ENCODE assay signal across 16 cellular contexts in genomic region chr6:146860583-146860982, GRCh38.
"Had no signal": no experiment of that assay in that cellular context is flagged by ENCODE, and none has a peak within 500 bp of the region (broad histone marks: within the 10 kb centered on the region; RNA-seq: fewer than 3 reads in every experiment).

No MANE protein-coding gene starts in this region.

- H3K27ac ChIP-seq: coronary artery, sigmoid colon had no signal

- ATAC-seq: activated CD8-positive, alpha-beta T cell treated with anti-CD3 and anti-CD28 coated beads for 36 hours; activated naive CD8-positive, alpha-beta T cell treated with anti-CD3 and anti-CD28 coated beads, Interleukin-2, amount 50 U/mL, for 24 hours; left colon; natural killer cell; stimulated activated naive B cell treated with anti-CD40 and anti-IgM and Interleukin-4, amounts not matched to agents 10 μg/mL and 1 μg/mL and 100 μg/mL, for 72 hours had no signal

- H3K9me3 ChIP-seq: sigmoid colon had no signal

- H3K4me3 ChIP-seq: coronary artery, sigmoid colon had no signal

- DNase-seq: activated CD4-positive, alpha-beta T cell treated with anti-CD3 and anti-CD28 coated beads for 4 hours; activated CD8-positive, alpha-beta memory T cell treated with anti-CD3 and anti-CD28 coated beads, Interleukin-2, amount 50 U/mL, for 4 hours; activated CD8-positive, alpha-beta T cell treated with anti-CD3 and anti-CD28 coated beads for 36 hours; activated naive CD4-positive, alpha-beta T cell; activated naive CD8-positive, alpha-beta T cell treated with anti-CD3 and anti-CD28 coated beads, Interleukin-2, amount 50 U/mL, for 24 hours; effector CD8-positive, alpha-beta T cell; immature natural killer cell; left colon; mammary epithelial cell; natural killer cell; sigmoid colon; stimulated activated CD4-positive, alpha-beta T cell treated with anti-CD3 and anti-CD28 coated beads, Interleukin-2, amount 100 ng/mL, for 24 hours; stimulated activated naive B cell treated with anti-CD40 and anti-IgM and Interleukin-4, amounts not matched to agents 10 μg/mL and 1 μg/mL and 100 μg/mL, for 72 hours; T1000; trophoblast cell had no signal

- H3K36me3 ChIP-seq: sigmoid colon had no signal

- H3K27me3 ChIP-seq: sigmoid colon had no signal
